ENCODE assay signal across 22 cellular contexts in genomic region chr2:183671233-183671632, GRCh38.
"Had no signal": no experiment of that assay in that cellular context is flagged by ENCODE, and none has a peak within 500 bp of the region (broad histone marks: within the 10 kb centered on the region; RNA-seq: fewer than 3 reads in every experiment).

No MANE protein-coding gene starts in this region.

- H3K4me1 ChIP-seq: Peyer's patch had no signal

- H3K27me3 ChIP-seq: Peyer's patch, SJCRH30 had no signal

- ATAC-seq: Right ventricle myocardium inferior, SK-N-SH treated with all-trans-retinoic acid at 6 μM for 48 hours had no signal

- H3K4me2 ChIP-seq: PC-9 had no signal

- H3K36me3 ChIP-seq: Peyer's patch, SJCRH30 had no signal

- DNase-seq: KBM-7; MV-4-11; NCI-H1092; NCI-H1436 treated with DMSO at 0.1 percent for 48 hours; NCI-H1694; NCI-H187 treated with DMSO at 0.1 percent for 48 hours; NCI-H2029 treated with DMSO at 0.1 percent for 48 hours; NCI-H2171 treated with DMSO at 0.1 percent for 48 hours; NCI-H226; NCI-H446; NCI-H510A; NCI-H524 treated with DMSO at 0.1 percent for 48 hours; NCI-H69; NCI-H774; NK-92 treated with Interleukin-12 subunit alpha and Interleukin-12 subunit beta, amount 100 ng/mL, for 24 hours; PC-9; Peyer's patch; SHP77 treated with DMSO at 0.1 percent for 48 hours; SJCRH30; T-helper 2 cell had no signal

- H3K27ac ChIP-seq: PC-9, Peyer's patch, SJCRH30 had no signal

- H2AFZ ChIP-seq: PC-9 had no signal

- H3K9me3 ChIP-seq: Peyer's patch, SJCRH30 had no signal

- H3K4me3 ChIP-seq: PC-9, Peyer's patch, SJCRH30 had no signal
